ENCODE assay signal across 8 cellular contexts in the genomic region with DNA sequence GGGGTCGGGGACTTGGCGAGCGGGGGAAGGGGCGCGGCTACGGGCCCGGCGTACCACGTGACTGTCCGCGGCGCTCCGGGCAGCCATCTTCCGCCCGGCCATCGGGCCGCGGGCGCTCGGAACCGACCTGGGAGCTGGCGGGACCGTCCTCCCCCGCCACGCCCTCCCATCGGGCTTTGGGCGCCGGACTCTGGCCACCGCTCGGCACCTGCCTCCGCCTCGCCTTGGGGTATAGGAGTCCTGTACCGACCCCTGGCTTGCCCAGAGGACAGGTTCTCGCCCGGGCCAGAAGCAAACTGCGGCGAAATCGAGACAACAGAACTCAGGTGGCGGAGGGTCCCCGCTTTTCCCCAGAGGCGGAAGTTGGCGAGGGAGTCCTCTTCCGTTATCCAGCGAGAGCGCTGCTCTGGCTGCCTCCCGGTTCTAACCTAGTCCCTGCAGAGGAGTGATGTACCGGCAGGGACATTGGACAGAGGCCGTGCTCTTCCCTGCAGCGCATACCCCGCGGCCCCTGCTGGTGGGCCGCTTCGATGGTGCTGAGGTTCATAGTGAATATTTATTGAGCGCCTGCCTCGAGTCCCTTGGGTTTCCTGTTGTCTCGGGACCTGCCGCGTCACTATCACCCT. TPM values are rescaled to one million over a fixed set of nuclear protein-coding genes. Genes with fewer than 3 reads are reported as not detected.
DNase-seq lines count a peak whose midpoint lies in the region; ATAC-seq and TF ChIP-seq lines count a peak whose summit lies in the region.

No MANE protein-coding gene starts in this region.

- H3K27me3 Mint-ChIP-seq in IgD-negative memory B cell = no peaks in the 10 kb centered on the region

- no peaks in the 10 kb centered on the region for H3K27me3 ChIP-seq in SJCRH30
- no peaks in the 10 kb centered on the region for H3K27me3 ChIP-seq in upper lobe of right lung

- H3K36me3 ChIP-seq in SJCRH30 (no peaks in the 10 kb centered on the region), upper lobe of right lung (no peaks in the 10 kb centered on the region)

- peak; percentile 56 for DNase-seq in GF-D8 (lab: John Stamatoyannopoulos, UW)
- DNase-seq in SJCRH30 = peak; percentile 67 to 73
- peak; percentile 62 for DNase-seq in activated naive CD4-positive, alpha-beta T cell treated with anti-CD3 and anti-CD28 coated beads, Interleukin-2, amount 50 U/mL, for 16 hours
- peak; percentile 83 for DNase-seq in globus pallidus (ENCODE audit: low spot score)
- peak; percentile 89 for DNase-seq in occipital lobe (lab: John Stamatoyannopoulos, UW)
- DNase-seq in upper lobe of right lung = no peak

- H3K36me3 Mint-ChIP-seq in IgD-negative memory B cell = no peaks in the 10 kb centered on the region

- ATAC-seq in GM21619 (IDR thresholded peaks at IDR 0.05; ENCODE audit: unreplicated experiment) (peak; percentile 40), upper lobe of right lung (peak; percentile 82)

- peak; percentile 60 for TF ChIP-seq CTCF in upper lobe of right lung (IDR thresholded peaks at IDR 0.05)

- H3K27ac Mint-ChIP-seq in IgD-negative memory B cell = peak overlapping the region; percentile 98

- H3K4me3 Mint-ChIP-seq in IgD-negative memory B cell = peak overlapping the region; percentile 92 to 99 (median 96)

- intact Hi-C loops in upper lobe of right lung (cut with DNase I) = no loop called here

- H3K27ac ChIP-seq in SJCRH30 (peak overlapping the region; percentile 84), upper lobe of right lung (peak overlapping the region; percentile 100)

- H3K4me1 ChIP-seq in SJCRH30 = no peaks in the 10 kb centered on the region; the same call in 1 of the 2 replicates
- peaks cover 19% of the 10 kb centered on the region for H3K4me1 ChIP-seq in upper lobe of right lung

- H3K9me3 ChIP-seq in SJCRH30 (replicated peaks) (no peaks in the 10 kb centered on the region), upper lobe of right lung (no peaks in the 10 kb centered on the region)

- peaks cover 17 to 25% (median 18%) of the 10 kb centered on the region in 3 donors for H3K4me1 Mint-ChIP-seq in IgD-negative memory B cell

- H3K9me3 Mint-ChIP-seq in IgD-negative memory B cell = no peaks in the 10 kb centered on the region

- H3K4me3 ChIP-seq in SJCRH30 = peak overlapping the region; percentile 74
- H3K4me3 ChIP-seq in upper lobe of right lung = peak overlapping the region; percentile 97

RNA-seq across cellular contexts. Expression of a gene that starts 1.2 kb away (rescaled TPM):
- 12.4 TPM for polyA plus RNA-seq in IgD-negative memory B cell
- 13.4 and 14.7 TPM in 2 replicates for total RNA-seq in SJCRH30 (2014; rRNA removed; shearing (Covaris generic))
- total RNA-seq in occipital lobe = 46.5 TPM
- 73.1 TPM for total RNA-seq in upper lobe of right lung
